ENCODE assay signal across 1 cellular context in genomic region chr11:83073884-83074283, GRCh38.
TF ChIP-seq lines count a peak whose summit lies in the region.

No MANE protein-coding gene starts in this region.

TF ChIP-seq in IMR-90, 13 proteins besides CTCF, POLR2A, EP300 and RAD21:
- no peak for TF ChIP-seq FOS (IDR thresholded peaks at IDR 0.05; ENCODE audit: low read depth, low read length)
- no peak for TF ChIP-seq MXI1 (IDR thresholded peaks at IDR 0.05; ENCODE audit: borderline replicate concordance, low read depth, low read length)
- no peak for TF ChIP-seq USF2 (IDR thresholded peaks at IDR 0.05; ENCODE audit: low read depth, low read length)
- TF ChIP-seq MAZ (IDR thresholded peaks at IDR 0.05; ENCODE audit: borderline replicate concordance, low read depth, low read length): no peak
- no peak for TF ChIP-seq RCOR1 (IDR thresholded peaks at IDR 0.05; ENCODE audit: insufficient replicate concordance, low read length)
- no peak for TF ChIP-seq RFX5 (IDR thresholded peaks at IDR 0.05; ENCODE audit: low read depth, low read length)
- no peak for TF ChIP-seq CHD1 (IDR thresholded peaks at IDR 0.05; ENCODE audit: low read depth, low read length)
- no peak for TF ChIP-seq SMC3 (IDR thresholded peaks at IDR 0.05; ENCODE audit: low read depth, low read length)
- TF ChIP-seq ELK1 (IDR thresholded peaks at IDR 0.05; ENCODE audit: borderline replicate concordance, low read depth, low read length): no peak
- TF ChIP-seq BHLHE40 (IDR thresholded peaks at IDR 0.05; ENCODE audit: low read depth, low read length): no peak
- TF ChIP-seq NFE2L2 (IDR thresholded peaks at IDR 0.05; ENCODE audit: low read depth, low read length): no peak
- no peak for TF ChIP-seq CEBPB (IDR thresholded peaks at IDR 0.05; ENCODE audit: low read depth, low read length)
- no peak for TF ChIP-seq MAFK (IDR thresholded peaks at IDR 0.05; ENCODE audit: low read depth, low read length)
